In genomic region chr16:57029161-57030160, GRCh38 we compare ENCODE assay signal across 14 cellular contexts. TPM values are rescaled to one million over a fixed set of nuclear protein-coding genes. Genes with fewer than 3 reads are reported as not detected.
DNase-seq lines count a peak whose midpoint lies in the region; ATAC-seq and TF ChIP-seq lines count a peak whose summit lies in the region.
"Had no signal": no experiment of that assay in that cellular context is flagged by ENCODE, and none has a peak within 500 bp of the region (broad histone marks: within the 10 kb centered on the region; RNA-seq: fewer than 3 reads in every experiment).

No MANE protein-coding gene starts in this region.

- peaks cover 65 to 86% (median 79%) of the 10 kb centered on the region in 3 donors for H3K4me1 Mint-ChIP-seq in T-cell
- H3K4me1 Mint-ChIP-seq in stimulated activated naive CD8-positive, alpha-beta T cell treated with anti-CD3 and anti-CD28 coated beads, Interleukin-15, amount 100 ng/mL, for 72 hours: peaks cover 94% of the 10 kb centered on the region
- H3K4me1 Mint-ChIP-seq: nephron progenitor cell had no signal

- peaks cover 5 to 7% of the 10 kb centered on the region in 2 donors for H3K9me3 Mint-ChIP-seq in activated naive CD4-positive, alpha-beta T cell treated with anti-CD3 and anti-CD28 coated beads, Interleukin-2, amount 50 U/mL, for 72 hours
- no peaks in the 10 kb centered on the region for H3K9me3 Mint-ChIP-seq in T-cell
- H3K9me3 Mint-ChIP-seq in stimulated activated naive CD8-positive, alpha-beta T cell treated with anti-CD3 and anti-CD28 coated beads, Interleukin-15, amount 100 ng/mL, for 72 hours: peaks cover 0 to 6% of the 10 kb centered on the region in 2 donors
- H3K9me3 Mint-ChIP-seq: nephron progenitor cell had no signal

- CTCF ChIA-PET in T-cell (lab: Charles Lee): interaction anchor here (0.5 to 0.8 kb wide), 4 partner anchors 9 to 386 kb away, joined by 3 to 6 read pairs (median 6); no protein-coding TSS in a partner anchor

- peak overlapping the region in 1 of 3 donors; percentile 38 for H3K4me3 Mint-ChIP-seq in T-cell
- H3K4me3 Mint-ChIP-seq in stimulated activated naive CD8-positive, alpha-beta T cell treated with anti-CD3 and anti-CD28 coated beads, Interleukin-15, amount 100 ng/mL, for 72 hours: no peak overlapping the region

- H3K27ac ChIP-seq in ascending aorta: no peak overlapping the region
- H3K27ac ChIP-seq: vagina had no signal

- H3K36me3 ChIP-seq in ascending aorta: peaks cover 0 to 9% of the 10 kb centered on the region in 2 donors

- intact Hi-C loops in ascending aorta (cut with DNase I): no loop called here

- ATAC-seq in activated naive CD4-positive, alpha-beta T cell treated with anti-CD3 and anti-CD28 coated beads, Interleukin-2, amount 50 U/mL, for 72 hours: peak; percentile 28 to 34
- ATAC-seq in T-cell (replicated peaks in 1 of 4): peak in 1 of 4 experiments; percentile 56
- peak; percentile 80 for ATAC-seq in stimulated activated naive CD8-positive, alpha-beta T cell treated with anti-CD3 and anti-CD28 coated beads, Interleukin-15, amount 100 ng/mL, for 72 hours

- TF ChIP-seq CTCF in ascending aorta (IDR thresholded peaks at IDR 0.05): no peak

- POLR2A ChIA-PET in T-cell (lab: Charles Lee): interaction anchor here in 1 of 2 donors (0.5 to 0.7 kb wide), 3 partner anchors 16 to 140 kb away, joined by 3 to 7 read pairs (median 4); no protein-coding TSS in a partner anchor

- no peak for DNase-seq in activated naive CD4-positive, alpha-beta T cell treated with anti-CD3 and anti-CD28 coated beads, Interleukin-2, amount 50 U/mL, for 72 hours (ENCODE audit: low spot score in 2 of 2)
- DNase-seq in activated naive CD4-positive, alpha-beta T cell treated with anti-CD3 and anti-CD28 coated beads, Interleukin-2, amount 50 U/mL, for 16 hours: no peak
- peak in 13 of 34 experiments; percentile 16 to 49 (median 30) for DNase-seq in T-cell
- DNase-seq in glomerular visceral epithelial cell (ENCODE audit: extremely low spot score): peak; percentile 77
- peak in 1 of 2 donors; percentile 43 for DNase-seq in stimulated activated naive CD8-positive, alpha-beta T cell treated with anti-CD3 and anti-CD28 coated beads, Interleukin-15, amount 100 ng/mL, for 72 hours
- DNase-seq in ascending aorta (ENCODE audit: low spot score in 2 of 2): no peak
- DNase-seq in GDM1 (lab: John Stamatoyannopoulos, UW): no peak
- no peak for DNase-seq in NCI-H1436 (lab: John Stamatoyannopoulos, UW)
- DNase-seq: cerebellar nuclear complex; NCI-H1417 treated with DMSO at 0.1 percent for 48 hours; nephron progenitor cell; NK-92 treated with Interleukin-12 subunit alpha and Interleukin-12 subunit beta, amount 100 ng/mL, for 24 hours had no signal

- H3K36me3 Mint-ChIP-seq in activated naive CD4-positive, alpha-beta T cell treated with anti-CD3 and anti-CD28 coated beads, Interleukin-2, amount 50 U/mL, for 72 hours: peaks cover 43 to 65% of the 10 kb centered on the region in 2 donors
- H3K36me3 Mint-ChIP-seq in T-cell: peaks cover 64% of the 10 kb centered on the region

- no peaks in the 10 kb centered on the region for H3K27me3 ChIP-seq in ascending aorta
- H3K27me3 ChIP-seq: BLaER1 treated with 17β-estradiol and CSF1 and Interleukin-3, amounts not matched to agents 10 nM and 100 nM; vagina had no signal

- H3K27me3 Mint-ChIP-seq in T-cell: no peaks in the 10 kb centered on the region
- no peaks in the 10 kb centered on the region for H3K27me3 Mint-ChIP-seq in stimulated activated naive CD8-positive, alpha-beta T cell treated with anti-CD3 and anti-CD28 coated beads, Interleukin-15, amount 100 ng/mL, for 72 hours

- peak overlapping the region; percentile 42 to 50 for H3K27ac Mint-ChIP-seq in activated naive CD4-positive, alpha-beta T cell treated with anti-CD3 and anti-CD28 coated beads, Interleukin-2, amount 50 U/mL, for 72 hours
- H3K27ac Mint-ChIP-seq in T-cell: peak overlapping the region; percentile 82 to 91
- H3K27ac Mint-ChIP-seq in stimulated activated naive CD8-positive, alpha-beta T cell treated with anti-CD3 and anti-CD28 coated beads, Interleukin-15, amount 100 ng/mL, for 72 hours: peak overlapping the region; percentile 12 to 15

- no peaks in the 10 kb centered on the region for H3K4me1 ChIP-seq in ascending aorta
- H3K4me1 ChIP-seq: vagina had no signal

- H3K4me3 ChIP-seq in ascending aorta: no peak overlapping the region
- H3K4me3 ChIP-seq: BLaER1 treated with 17β-estradiol and CSF1 and Interleukin-3, amounts not matched to agents 10 nM and 100 nM; vagina had no signal

- H3K9me3 ChIP-seq in ascending aorta: no peaks in the 10 kb centered on the region
- H3K9me3 ChIP-seq: BLaER1 treated with 17β-estradiol and CSF1 and Interleukin-3, amounts not matched to agents 10 nM and 100 nM; vagina had no signal

RNA-seq across cellular contexts. Expression of gene NLRC5, which starts 40.1 kb away (rescaled TPM):
- 100 to 1,000 TPM; 231 to 254 TPM for total RNA-seq in activated naive CD4-positive, alpha-beta T cell treated with anti-CD3 and anti-CD28 coated beads, Interleukin-2, amount 50 U/mL, for 72 hours
- total RNA-seq in T-cell: 100 to 1,000 TPM; 390 to 711 (median 496) TPM
- total RNA-seq in ascending aorta: 46.7 TPM

Comparison
In these comparisons a context has a peak if more than half of its experiments do, and no peak if none do; other contexts are left out.
1. H3K27ac Mint-ChIP-seq: peak in every context shown above with its lines; median percentile 86 in T-cell; 46 in activated naive CD4-positive, alpha-beta T cell treated with anti-CD3 and anti-CD28 coated beads, Interleukin-2, amount 50 U/mL, for 72 hours; 14 in stimulated activated naive CD8-positive, alpha-beta T cell treated with anti-CD3 and anti-CD28 coated beads, Interleukin-15, amount 100 ng/mL, for 72 hours.